Comparison of ENCODE assay signal across 14 cellular contexts in genomic region chr13:89454736-89455135, GRCh38.
A peak's percentile ranks its signal among the peaks of the same experiment; 100 is the strongest.
DNase-seq lines count a peak whose midpoint lies in the region; ATAC-seq and TF ChIP-seq lines count a peak whose summit lies in the region.
"Had no signal": no experiment of that assay in that cellular context is flagged by ENCODE, and none has a peak within 500 bp of the region (broad histone marks: within the 10 kb centered on the region; RNA-seq: fewer than 3 reads in every experiment).

No MANE protein-coding gene starts in this region.

- H3K9ac ChIP-seq in SK-N-SH (no peak overlapping the region), mammary epithelial cell (ENCODE audit: insufficient read depth, low read length) (no peak overlapping the region)

- in situ Hi-C loops in mammary epithelial cell (cut with MboI; ENCODE audit: low sequenced_read_pairs in 2 of 2), result no loop called here

- CTCF ChIA-PET in SK-N-SH (lab: Yijun Ruan, JAX), result no interaction called here
- CTCF ChIA-PET in mammary epithelial cell (lab: Charles Lee; ENCODE audit: low non-redundant PET), result no interaction called here
- CTCF ChIA-PET in activated CD8-positive, alpha-beta T cell treated with anti-CD3 and anti-CD28 coated beads, Interleukin-2, amount 10 ng/mL, durations not matched to agents 7 days and 5 days (lab: Charles Lee), result no interaction called here

- POLR2A ChIA-PET in SK-N-SH (lab: Yijun Ruan, JAX), result no interaction called here
- POLR2A ChIA-PET in activated CD8-positive, alpha-beta T cell treated with anti-CD3 and anti-CD28 coated beads, Interleukin-2, amount 10 ng/mL, durations not matched to agents 7 days and 5 days (lab: Charles Lee), result no interaction called here

- no peaks in the 10 kb centered on the region for H3K4me1 Mint-ChIP-seq in T-helper 17 cell
- H3K4me1 Mint-ChIP-seq in activated CD8-positive, alpha-beta T cell treated with anti-CD3 and anti-CD28 coated beads, Interleukin-2, amount 10 ng/mL, durations not matched to agents 7 days and 5 days (ENCODE audit: low read depth), result no peaks in the 10 kb centered on the region
- H3K4me1 Mint-ChIP-seq: CD14-positive monocyte had no signal

- H3K4me3 ChIP-seq in SK-N-SH (ENCODE audit: low read depth in 2 of 2, low read length in 1 of 2) (no peak overlapping the region), mammary epithelial cell (replicated peaks in 1 of 3; ENCODE audit: insufficient read depth in 1 of 3, low read depth in 2 of 3, low read length in 3 of 3) (no peak overlapping the region)

- no peaks in the 10 kb centered on the region for H3K27me3 Mint-ChIP-seq in T-helper 17 cell
- no peaks in the 10 kb centered on the region for H3K27me3 Mint-ChIP-seq in activated CD8-positive, alpha-beta T cell treated with anti-CD3 and anti-CD28 coated beads, Interleukin-2, amount 10 ng/mL, durations not matched to agents 7 days and 5 days (ENCODE audit: low read depth)

- H3K36me3 ChIP-seq in SK-N-SH (replicated peaks in 1 of 2; ENCODE audit: control insufficient read depth in 1 of 2, insufficient read depth in 2 of 2, low read length in 1 of 2) (no peaks in the 10 kb centered on the region), mammary epithelial cell (ENCODE audit: insufficient read depth, low read length) (no peaks in the 10 kb centered on the region)

- DNase-seq in SK-N-SH, result no peak
- peak; percentile 37 for DNase-seq in mammary epithelial cell
- peak in 1 of 2 donors; percentile 65 for DNase-seq in foreskin keratinocyte
- no peak for DNase-seq in T-helper 17 cell
- no peak for DNase-seq in activated CD8-positive, alpha-beta T cell treated with anti-CD3 and anti-CD28 coated beads, Interleukin-2, amount 10 ng/mL, durations not matched to agents 7 days and 5 days
- DNase-seq: Caco-2; CD8-positive, alpha-beta T cell; DMS53 had no signal

- H3K36me3 Mint-ChIP-seq in T-helper 17 cell (ENCODE audit: low read depth), result no peaks in the 10 kb centered on the region
- no peaks in the 10 kb centered on the region for H3K36me3 Mint-ChIP-seq in activated CD8-positive, alpha-beta T cell treated with anti-CD3 and anti-CD28 coated beads, Interleukin-2, amount 10 ng/mL, durations not matched to agents 7 days and 5 days (ENCODE audit: low read depth)
- H3K36me3 Mint-ChIP-seq: CD14-positive monocyte; CD8-positive, alpha-beta T cell had no signal

- H3K4me2 ChIP-seq in SK-N-SH, result no peak overlapping the region
- no peak overlapping the region for H3K4me2 ChIP-seq in mammary epithelial cell (ENCODE audit: insufficient read depth, low read depth, low read length)

- H3K9me3 Mint-ChIP-seq in activated CD8-positive, alpha-beta T cell treated with anti-CD3 and anti-CD28 coated beads, Interleukin-2, amount 10 ng/mL, durations not matched to agents 7 days and 5 days (ENCODE audit: insufficient read depth), result peaks cover 9% of the 10 kb centered on the region

- intact Hi-C loops in mammary epithelial cell (cut with micrococcal nuclease), result loop anchor here (5.0 kb wide), 1 partner anchor 98 kb away; no protein-coding TSS in a partner anchor

- no peak for TF ChIP-seq CTCF in SK-N-SH (IDR thresholded peaks at IDR 0.05)
- TF ChIP-seq CTCF in mammary epithelial cell (conservative IDR thresholded peaks at IDR 0.05 in 1 of 2, IDR thresholded peaks at IDR 0.05 in 1 of 2; ENCODE audit: extremely low read depth in 1 of 2, insufficient read depth in 1 of 2, low read depth in 1 of 2, low read length in 2 of 2), result no peak
- no peak for TF ChIP-seq CTCF in foreskin keratinocyte (conservative IDR thresholded peaks at IDR 0.05)

- H2AFZ ChIP-seq in SK-N-SH (ENCODE audit: low read depth), result no peak overlapping the region
- no peak overlapping the region for H2AFZ ChIP-seq in mammary epithelial cell (ENCODE audit: low read depth, low read length)

- dilution Hi-C loops in mammary epithelial cell (cut with HindIII; ENCODE audit: low sequenced_read_pairs), result no loop called here

- no peaks in the 10 kb centered on the region for H3K9me3 ChIP-seq in SK-N-SH
- H3K9me3 ChIP-seq in mammary epithelial cell (replicated peaks; ENCODE audit: insufficient read depth, low read length), result no peaks in the 10 kb centered on the region
- peaks cover 3% of the 10 kb centered on the region for H3K9me3 ChIP-seq in T-helper 17 cell (ENCODE audit: control insufficient read depth, low read length, poor library complexity, severe bottlenecking)
- H3K9me3 ChIP-seq: Caco-2 had no signal

- TF ChIP-seq RAD21 in SK-N-SH (IDR thresholded peaks at IDR 0.05; ENCODE audit: low read length), result no peak

- H3K27ac ChIP-seq in SK-N-SH (ENCODE audit: low read depth in 2 of 2, low read length in 1 of 2) (no peak overlapping the region), mammary epithelial cell (ENCODE audit: insufficient read depth, low read depth, low read length) (peak overlapping the region; percentile 83), foreskin keratinocyte (peak overlapping the region; percentile 93)
- H3K27ac ChIP-seq: 22Rv1 had no signal

- H3K27ac Mint-ChIP-seq in T-helper 17 cell, result no peak overlapping the region
- no peak overlapping the region for H3K27ac Mint-ChIP-seq in activated CD8-positive, alpha-beta T cell treated with anti-CD3 and anti-CD28 coated beads, Interleukin-2, amount 10 ng/mL, durations not matched to agents 7 days and 5 days
- H3K27ac Mint-ChIP-seq: CD14-positive monocyte; CD8-positive, alpha-beta T cell had no signal

- no peak for TF ChIP-seq EP300 in SK-N-SH (IDR thresholded peaks at IDR 0.05; ENCODE audit: borderline replicate concordance in 1 of 2, low read depth in 1 of 2, low read length in 1 of 2)

- BruUV-seq in mammary epithelial cell (replicated peaks; lab: Mats Ljungman, UMichigan), result no TSS peak

- H3K4me1 ChIP-seq in SK-N-SH (ENCODE audit: control insufficient read depth in 1 of 2, insufficient read depth in 2 of 2, low read depth in 1 of 2, low read length in 1 of 2) (no peaks in the 10 kb centered on the region), mammary epithelial cell (ENCODE audit: insufficient read depth, low read length) (peaks cover 35% of the 10 kb centered on the region), foreskin keratinocyte (peaks cover 29% of the 10 kb centered on the region)
- H3K4me1 ChIP-seq: Caco-2 had no signal

- ATAC-seq in SK-N-SH treated with all-trans-retinoic acid at 6 μM for 48 hours (no peak), foreskin keratinocyte (peak; percentile 3), T-helper 17 cell (no peak), HG02678 (IDR thresholded peaks at IDR 0.05; ENCODE audit: unreplicated experiment) (no peak)
- ATAC-seq in activated CD8-positive, alpha-beta T cell treated with anti-CD3 and anti-CD28 coated beads, Interleukin-2, amount 10 ng/mL, durations not matched to agents 7 days and 5 days, result no peak
- ATAC-seq: CD8-positive, alpha-beta T cell; HCT116; HepG2 had no signal

- H4K20me1 ChIP-seq in SK-N-SH (ENCODE audit: insufficient read depth), result no peaks in the 10 kb centered on the region
- H4K20me1 ChIP-seq in mammary epithelial cell (ENCODE audit: insufficient read depth, low read length), result no peaks in the 10 kb centered on the region

- H3K9me2 ChIP-seq in SK-N-SH, result 0 out of 2 replicates have a peak, but pooled peaks cover 3% of the 10 kb centered on the region

- no peaks in the 10 kb centered on the region for H3K27me3 ChIP-seq in SK-N-SH (ENCODE audit: insufficient read depth)
- H3K27me3 ChIP-seq in mammary epithelial cell (ENCODE audit: insufficient read depth, low read length), result no peaks in the 10 kb centered on the region
- no peaks in the 10 kb centered on the region for H3K27me3 ChIP-seq in foreskin keratinocyte

- 13% methylated on average over 1 of the region's 1 CpG for WGBS in SK-N-SH (ENCODE audit: low lambda C conversion rate)
- 0% methylated on average over 1 of the region's 1 CpG for WGBS in mammary epithelial cell (ENCODE audit: low coverage, missing lambda C conversion rate)

- no peak overlapping the region for H3K4me3 Mint-ChIP-seq in T-helper 17 cell
- no peak overlapping the region for H3K4me3 Mint-ChIP-seq in activated CD8-positive, alpha-beta T cell treated with anti-CD3 and anti-CD28 coated beads, Interleukin-2, amount 10 ng/mL, durations not matched to agents 7 days and 5 days
- H3K4me3 Mint-ChIP-seq: CD14-positive monocyte; CD8-positive, alpha-beta T cell had no signal

- H3K79me2 ChIP-seq in SK-N-SH (ENCODE audit: insufficient read depth) (no peaks in the 10 kb centered on the region), mammary epithelial cell (ENCODE audit: insufficient read depth, low read length) (no peaks in the 10 kb centered on the region)

- H3F3A ChIP-seq in SK-N-SH (replicated peaks; ENCODE audit: insufficient read depth), result no peaks in the 10 kb centered on the region

TF ChIP-seq in SK-N-SH treated with all-trans-retinoic acid at 6 μM for 48 hours, 23 proteins besides CTCF, POLR2A, EP300 and RAD21:
- TF ChIP-seq ISL1 (CRISPR knock-in tag; IDR thresholded peaks at IDR 0.05) (peak; percentile 69), ZFP3 (CRISPR knock-in tag; IDR thresholded peaks at IDR 0.05) (no peak)

TF ChIP-seq in SK-N-SH, 30 proteins besides CTCF, POLR2A, EP300 and RAD21:
- TF ChIP-seq RXRA (IDR thresholded peaks at IDR 0.05; ENCODE audit: borderline replicate concordance, low read depth) (no peak), YY1 (IDR thresholded peaks at IDR 0.05; ENCODE audit: low read depth) (no peak), PBX3 (IDR thresholded peaks at IDR 0.05) (no peak)

Comparison
In these comparisons a context has a peak if more than half of its experiments do, and no peak if none do; other contexts are left out.
1. H3K27ac ChIP-seq: peak in mammary epithelial cell (single experiment) and foreskin keratinocyte (single experiment); none in SK-N-SH (0 of 2).